Comparison of ENCODE assay signal across 1 cellular context in genomic region chr18:59902180-59902992, GRCh38.
TF ChIP-seq lines count a peak whose summit lies in the region.

No MANE protein-coding gene starts in this region.

TF ChIP-seq in IMR-90, 13 proteins besides CTCF, POLR2A, EP300 and RAD21:
- peak; percentile 77 for TF ChIP-seq CEBPB (IDR thresholded peaks at IDR 0.05; ENCODE audit: low read depth, low read length)
- TF ChIP-seq BHLHE40 (IDR thresholded peaks at IDR 0.05; ENCODE audit: low read depth, low read length), result peak; percentile 65
- no peak for TF ChIP-seq SMC3 (IDR thresholded peaks at IDR 0.05; ENCODE audit: low read depth, low read length)
- no peak for TF ChIP-seq USF2 (IDR thresholded peaks at IDR 0.05; ENCODE audit: low read depth, low read length)
- TF ChIP-seq FOS (IDR thresholded peaks at IDR 0.05; ENCODE audit: low read depth, low read length), result peak; percentile 48
- TF ChIP-seq MXI1 (IDR thresholded peaks at IDR 0.05; ENCODE audit: borderline replicate concordance, low read depth, low read length), result no peak
- TF ChIP-seq RCOR1 (IDR thresholded peaks at IDR 0.05; ENCODE audit: insufficient replicate concordance, low read length), result peak; percentile 31
